Comparison of ENCODE assay signal across 9 cellular contexts in genomic region chr16:70714526-70715112, GRCh38. TPM values are rescaled to one million over a fixed set of nuclear protein-coding genes. Genes with fewer than 3 reads are reported as not detected.
DNase-seq lines count a peak whose midpoint lies in the region; ATAC-seq and TF ChIP-seq lines count a peak whose summit lies in the region.
"Had no signal": no experiment of that assay in that cellular context is flagged by ENCODE, and none has a peak within 500 bp of the region (broad histone marks: within the 10 kb centered on the region; RNA-seq: fewer than 3 reads in every experiment).

No MANE protein-coding gene starts in this region.

- 57 to 76% (median 70%) methylated on average over 7 to 10 of the region's 10 CpGs for WGBS in heart left ventricle, 4 donors
- 56% methylated on average over 10 of the region's 10 CpGs for WGBS in prostate gland

- TF ChIP-seq POLR2A in heart left ventricle (IDR thresholded peaks at IDR 0.05): no peak
- TF ChIP-seq POLR2A in prostate gland (IDR thresholded peaks at IDR 0.05): no peak

- H3K9me3 ChIP-seq in heart left ventricle (peaks cover 0 to 2% (median 0%) of the 10 kb centered on the region in 12 donors), prostate gland (no peaks in the 10 kb centered on the region)

- ATAC-seq in heart left ventricle: peak; percentile 36 to 55 (median 40)
- ATAC-seq in HG03354 (IDR thresholded peaks at IDR 0.05; ENCODE audit: poor library complexity, severe bottlenecking, unreplicated experiment): no peak
- ATAC-seq in HG02870 (IDR thresholded peaks at IDR 0.05; ENCODE audit: unreplicated experiment): no peak

- H3K4me3 ChIP-seq in heart left ventricle (no peak overlapping the region), prostate gland (no peak overlapping the region)

- in situ Hi-C loops in ACHN (cut with HindIII; ENCODE audit: low pct_ligation_motif_present, low pct_unique_long_range_greater_than_20kb, low sequenced_read_pairs): no loop called here

- no peak for TF ChIP-seq CTCF in VCaP (conservative IDR thresholded peaks at IDR 0.05)
- no peak for TF ChIP-seq CTCF in heart left ventricle (IDR thresholded peaks at IDR 0.05)
- no peak for TF ChIP-seq CTCF in prostate gland (IDR thresholded peaks at IDR 0.05)

- H3K36me3 ChIP-seq in heart left ventricle: peaks cover 0 to 15% (median 0%) of the 10 kb centered on the region in 9 donors
- H3K36me3 ChIP-seq in prostate gland: no peaks in the 10 kb centered on the region

- intact Hi-C loops in heart left ventricle (cut with DNase I): no loop called here
- intact Hi-C loops in prostate gland (cut with DNase I): no loop called here

- peaks cover 0 to 34% (median 20%) of the 10 kb centered on the region in 12 donors for H3K4me1 ChIP-seq in heart left ventricle
- peaks cover 18% of the 10 kb centered on the region for H3K4me1 ChIP-seq in prostate gland (replicated peaks)

- H3K27me3 ChIP-seq in heart left ventricle (no peaks in the 10 kb centered on the region), prostate gland (replicated peaks; ENCODE audit: insufficient read depth) (no peaks in the 10 kb centered on the region)

- DNase-seq in ACHN (peak; percentile 8), heart left ventricle (no peak), prostate gland (ENCODE audit: low spot score) (no peak), SKM-1 (lab: John Stamatoyannopoulos, UW; ENCODE audit: unreplicated experiment) (no peak), NCI-H128 (lab: John Stamatoyannopoulos, UW; ENCODE audit: unreplicated experiment) (no peak)
- DNase-seq: NCI-H748 treated with DMSO at 0.1 percent for 48 hours had no signal

- peak overlapping the region; percentile 91 for H3K27ac ChIP-seq in VCaP
- peak overlapping the region in 11 of 12 donors; percentile 60 to 93 (median 70) for H3K27ac ChIP-seq in heart left ventricle
- H3K27ac ChIP-seq in prostate gland: peak overlapping the region; percentile 83 to 85

RNA-seq across cellular contexts. Expression of gene MTSS2, which starts 28.8 kb away (rescaled TPM):
- total RNA-seq in heart left ventricle: 10 to 100 TPM; 51.9 to 90.9 (median 72.2) TPM
- 10 to 100 TPM; 58.8 to 97.1 TPM for polyA plus RNA-seq in heart left ventricle
- 10 to 100 TPM; 42.4 to 92.4 TPM for total RNA-seq in prostate gland

Comparison
In these comparisons a context has a peak if more than half of its experiments do, and no peak if none do; other contexts are left out.
1. ATAC-seq: peak in heart left ventricle (4 of 4); none in HG03354 (single experiment) and HG02870 (single experiment).
2. Peak in every context shown above with its lines, with median percentiles within 50 percentile points of each other: H3K27ac ChIP-seq.